8 cellular contexts compared by ENCODE assay signal in genomic region chr22:20429254-20430100, GRCh38. TPM values are rescaled to one million over a fixed set of nuclear protein-coding genes. Genes with fewer than 3 reads are reported as not detected.
DNase-seq lines count a peak whose midpoint lies in the region; ATAC-seq and TF ChIP-seq lines count a peak whose summit lies in the region.

No MANE protein-coding gene starts in this region.

- H3K36me3 Mint-ChIP-seq in chondrocyte (ENCODE audit: low read depth) = peaks cover 11% of the 10 kb centered on the region
- no peaks in the 10 kb centered on the region for H3K36me3 Mint-ChIP-seq in naive thymus-derived CD8-positive, alpha-beta T cell

- H3K27ac Mint-ChIP-seq in chondrocyte (ENCODE audit: unreplicated experiment) = no peak overlapping the region
- H3K27ac Mint-ChIP-seq in naive thymus-derived CD8-positive, alpha-beta T cell = peak overlapping the region in 9 of 10 donors; percentile 26 to 91 (median 82)

- H3K9me3 Mint-ChIP-seq in chondrocyte (ENCODE audit: low read depth) = no peaks in the 10 kb centered on the region
- no peaks in the 10 kb centered on the region for H3K9me3 Mint-ChIP-seq in naive thymus-derived CD8-positive, alpha-beta T cell

- H3K27me3 Mint-ChIP-seq in chondrocyte (ENCODE audit: low read depth) = no peaks in the 10 kb centered on the region
- H3K27me3 Mint-ChIP-seq in naive thymus-derived CD8-positive, alpha-beta T cell = peaks cover 15 to 56% (median 25%) of the 10 kb centered on the region in 5 donors

- 18 to 40% (median 24%) methylated on average over 30 to 75 of the region's 75 CpGs for WGBS in stomach, 5 donors

- H3K9me2 ChIP-seq in PC-3 (replicated peaks; ENCODE audit: low read length) = no peaks in the 10 kb centered on the region

- intact Hi-C loops in stomach (cut with DNase I; ENCODE audit: low total_unique reads) (no loop called here), PC-3 (cut with micrococcal nuclease) (no loop called here)

- H3K4me3 ChIP-seq in stomach (peak overlapping the region; percentile 42 to 59 (median 48)), PC-3 (ENCODE audit: low read length) (no peak overlapping the region)

- no peaks in the 10 kb centered on the region for H4K20me1 ChIP-seq in PC-3 (ENCODE audit: low read length)

- no peaks in the 10 kb centered on the region for H3K79me2 ChIP-seq in PC-3 (ENCODE audit: low read length)

- H3K9me3 ChIP-seq in stomach = no peaks in the 10 kb centered on the region
- H3K9me3 ChIP-seq in PC-3 (ENCODE audit: low read length) = no peaks in the 10 kb centered on the region

- ATAC-seq in HG02885 (IDR thresholded peaks at IDR 0.05; ENCODE audit: poor library complexity, unreplicated experiment) (peak; percentile 59), PC-3 (no peak)
- ATAC-seq in naive thymus-derived CD8-positive, alpha-beta T cell = peak; percentile 65 to 72

- BruUV-seq in PC-3 (replicated peaks; lab: Mats Ljungman, UMichigan) = no TSS peak

- POLR2A ChIA-PET in naive thymus-derived CD8-positive, alpha-beta T cell (lab: Charles Lee) = interaction anchor here (1.0 to 4.1 kb wide), 7 partner anchors 9 to 126 kb away, joined by 3 to 35 read pairs (median 5); partner anchors contain the start of gene KLHL22
- POLR2A ChIA-PET in PC-3 (lab: Charles Lee; ENCODE audit: unreplicated experiment) = no interaction called here

- H3K27ac ChIP-seq in stomach (no peak overlapping the region), PC-3 (ENCODE audit: low read length) (no peak overlapping the region)

- H3K4me3 Mint-ChIP-seq in chondrocyte (ENCODE audit: unreplicated experiment) = no peak overlapping the region
- H3K4me3 Mint-ChIP-seq in naive thymus-derived CD8-positive, alpha-beta T cell = peak overlapping the region; percentile 77 to 97 (median 89)

- TF ChIP-seq POLR2A in stomach (IDR thresholded peaks at IDR 0.05) = no peak

- TF ChIP-seq EP300 in stomach (IDR thresholded peaks at IDR 0.05) = no peak

- peaks cover 14% of the 10 kb centered on the region for H3K4me1 Mint-ChIP-seq in chondrocyte (ENCODE audit: low read depth)
- H3K4me1 Mint-ChIP-seq in naive thymus-derived CD8-positive, alpha-beta T cell = peaks cover 7 to 33% (median 31%) of the 10 kb centered on the region in 4 donors

- TF ChIP-seq CTCF in chondrocyte (IDR thresholded peaks at IDR 0.05) (no peak), stomach (IDR thresholded peaks at IDR 0.05) (no peak), PC-3 (conservative IDR thresholded peaks at IDR 0.05; ENCODE audit: low read depth, low read length) (no peak)

- peak; percentile 25 for DNase-seq in AG08395 (ENCODE audit: low spot score)
- peak; percentile 80 for DNase-seq in activated CD4-positive, CD25-positive, alpha-beta regulatory T cell treated with anti-CD3 and anti-CD28 coated beads, Interleukin-2, amount 50 U/mL, for 72 hours
- peak; percentile 93 for DNase-seq in chondrocyte (ENCODE audit: low spot score)
- DNase-seq in naive thymus-derived CD8-positive, alpha-beta T cell = peak; percentile 44 to 86 (median 74)
- DNase-seq in stomach = peak; percentile 83
- DNase-seq in DMS79 treated with DMSO at 0.1 percent for 48 hours (lab: John Stamatoyannopoulos, UW) = no peak
- DNase-seq in PC-3 = no peak

- CTCF ChIA-PET in PC-3 (lab: Charles Lee) = no interaction called here

- H3K4me2 ChIP-seq in PC-3 (ENCODE audit: low read length) = no peak overlapping the region

- H3K36me3 ChIP-seq in stomach = peaks cover 0 to 44% (median 28%) of the 10 kb centered on the region in 4 donors
- H3K36me3 ChIP-seq in PC-3 (ENCODE audit: low read depth, low read length) = no peaks in the 10 kb centered on the region

- H3K9ac ChIP-seq in PC-3 (ENCODE audit: low read length) = no peak overlapping the region

- no peak overlapping the region for H2AFZ ChIP-seq in PC-3 (ENCODE audit: low read length)

- no peaks in the 10 kb centered on the region for H3F3A ChIP-seq in PC-3 (ENCODE audit: low read length, unreplicated experiment)

- H3K27me3 ChIP-seq in stomach = peaks cover 0 to 96% (median 61%) of the 10 kb centered on the region in 3 donors
- H3K27me3 ChIP-seq in PC-3 (ENCODE audit: low read length) = no peaks in the 10 kb centered on the region

- peaks cover 42 to 62% (median 50%) of the 10 kb centered on the region in 4 donors for H3K4me1 ChIP-seq in stomach
- H3K4me1 ChIP-seq in PC-3 (ENCODE audit: insufficient read depth, low read length) = peaks cover 3% of the 10 kb centered on the region; the same call in 1 of the 2 replicates

RNA-seq across cellular contexts. Expression of gene SCARF2, which starts 8.1 kb away (rescaled TPM):
- total RNA-seq in chondrocyte = 56.5 to 88.8 TPM (median 86.5 TPM) in 3 replicates
- 1 to 10 TPM; 2.9 to 3.1 TPM for total RNA-seq in naive thymus-derived CD8-positive, alpha-beta T cell
- under 1 TPM; 0.07 to 0.51 (median 0.10) TPM for polyA plus RNA-seq in naive thymus-derived CD8-positive, alpha-beta T cell
- total RNA-seq in stomach = 10 to 100 TPM in 2 of 5 donors, 1 to 10 TPM in 2, under 1 TPM in 1; 0.89 to 42.9 (median 6.4) TPM
- polyA plus RNA-seq in stomach = 1 to 10 TPM; 1.5 to 2.0 (median 1.6) TPM
- 2.7 and 5.4 TPM in 2 replicates for total RNA-seq in PC-3 (2014; rRNA removed)

RNA-seq across cellular contexts. Expression of gene ZNF74, which starts 35.5 kb away (rescaled TPM):
- total RNA-seq in chondrocyte (12.7 to 15.7 TPM (median 13.6 TPM) in 3 replicates), stomach (10 to 100 TPM in 4 of 5 donors, 1 to 10 TPM in 1; 5.9 to 29.9 (median 13.2) TPM), PC-3 (2014; rRNA removed) (11.1 and 18.5 TPM in 2 replicates)
- 10 to 100 TPM; 12.9 to 14.5 TPM for total RNA-seq in naive thymus-derived CD8-positive, alpha-beta T cell
- polyA plus RNA-seq in naive thymus-derived CD8-positive, alpha-beta T cell = 10 to 100 TPM in 1 of 3 donors, 1 to 10 TPM in 2; 6.7 to 10.7 (median 8.2) TPM
- 1 to 10 TPM; 3.1 to 5.5 (median 4.1) TPM for polyA plus RNA-seq in stomach

Comparison
In these comparisons a context has a peak if more than half of its experiments do, and no peak if none do; other contexts are left out.
1. DNase-seq: peak in AG08395 (single experiment), activated CD4-positive, CD25-positive, alpha-beta regulatory T cell treated with anti-CD3 and anti-CD28 coated beads, Interleukin-2, amount 50 U/mL, for 72 hours (single experiment), chondrocyte (single experiment), naive thymus-derived CD8-positive, alpha-beta T cell (10 of 10) and stomach (single experiment); none in DMS79 treated with DMSO at 0.1 percent for 48 hours (single experiment) and PC-3 (single experiment).